ENCODE assay signal across 2 cellular contexts in genomic region chr1:48718116-48718630, GRCh38.
TF ChIP-seq lines count a peak whose summit lies in the region.

No MANE protein-coding gene starts in this region.

TF ChIP-seq in IMR-90, 13 proteins besides CTCF, POLR2A, EP300 and RAD21:
- TF ChIP-seq CEBPB (IDR thresholded peaks at IDR 0.05; ENCODE audit: low read depth, low read length), result no peak
- peak; percentile 61 for TF ChIP-seq MAFK (IDR thresholded peaks at IDR 0.05; ENCODE audit: low read depth, low read length)

TF ChIP-seq in GM12878, 131 proteins besides CTCF, POLR2A, EP300 and RAD21:
- TF ChIP-seq USF2 (IDR thresholded peaks at IDR 0.05; ENCODE audit: borderline replicate concordance, low read depth, low read length) (no peak), CHD1 (IDR thresholded peaks at IDR 0.05; ENCODE audit: low read depth, low read length) (no peak), RELB (IDR thresholded peaks at IDR 0.05; ENCODE audit: low read depth) (no peak), ATF3 (IDR thresholded peaks at IDR 0.05; ENCODE audit: borderline replicate concordance, extremely low read depth, low read depth, low read length) (no peak), SP1 (IDR thresholded peaks at IDR 0.05; ENCODE audit: low read depth, low read length) (no peak), ZBTB4 (CRISPR knock-in tag; IDR thresholded peaks at IDR 0.05) (no peak), ELK1 (IDR thresholded peaks at IDR 0.05; ENCODE audit: low read depth, low read length) (no peak), HCFC1 (IDR thresholded peaks at IDR 0.05; ENCODE audit: low read length) (no peak), ZBTB40 (IDR thresholded peaks at IDR 0.05; ENCODE audit: borderline replicate concordance) (no peak)
